23 cellular contexts compared by ENCODE assay signal in the genomic region with DNA sequence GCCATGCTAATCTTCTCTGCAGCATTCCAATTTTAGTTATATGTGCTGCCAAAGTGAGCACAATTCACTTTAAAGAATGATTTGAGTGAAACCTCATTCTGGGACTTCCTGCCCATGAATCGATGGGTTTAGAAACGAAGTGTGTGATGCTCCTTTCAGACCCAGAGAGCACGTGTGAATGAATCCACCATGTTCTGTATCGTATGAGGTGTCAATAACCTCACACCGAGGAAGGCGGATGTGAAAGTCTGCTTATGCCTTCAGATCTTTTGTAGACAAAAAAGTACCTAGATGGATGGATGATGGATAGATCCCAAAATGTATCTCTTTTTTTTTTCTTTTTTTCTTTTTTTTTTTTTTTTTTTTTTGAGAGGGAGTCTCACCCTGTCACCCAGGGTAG. TPM values are rescaled to one million over a fixed set of nuclear protein-coding genes. Genes with fewer than 3 reads are reported as not detected.
DNase-seq lines count a peak whose midpoint lies in the region; ATAC-seq and TF ChIP-seq lines count a peak whose summit lies in the region.
"Had no signal": no experiment of that assay in that cellular context is flagged by ENCODE, and none has a peak within 500 bp of the region (broad histone marks: within the 10 kb centered on the region; RNA-seq: fewer than 3 reads in every experiment).

No MANE protein-coding gene starts in this region.

- no peaks in the 10 kb centered on the region for H3K27me3 ChIP-seq in DND-41 (ENCODE audit: insufficient read depth, low read length, poor library complexity)
- no peaks in the 10 kb centered on the region for H3K27me3 ChIP-seq in ascending aorta

- H3K4me2 ChIP-seq in DND-41 (ENCODE audit: insufficient read depth, low read length), result no peak overlapping the region

- no peak overlapping the region for H2AFZ ChIP-seq in DND-41 (ENCODE audit: low read depth, low read length)

- CTCF ChIA-PET in activated CD8-positive, alpha-beta T cell treated with anti-CD3 and anti-CD28 coated beads for 36 hours (lab: Charles Lee), result interaction anchor here (1.8 kb wide), 1 partner anchor 8 kb away, joined by 4 read pairs; no protein-coding TSS in a partner anchor

- POLR2A ChIA-PET in activated CD8-positive, alpha-beta T cell treated with anti-CD3 and anti-CD28 coated beads for 36 hours (lab: Charles Lee), result interaction anchor here (2.0 to 8.2 kb wide), 3 partner anchors 7 to 19 kb away, joined by 8 to 91 read pairs (median 31); a partner anchor contains a TSS

- TF ChIP-seq CTCF in DND-41 (IDR thresholded peaks at IDR 0.05; ENCODE audit: borderline replicate concordance, extremely low read depth, low read length, poor library complexity, severe bottlenecking), result no peak
- no peak for TF ChIP-seq CTCF in activated CD8-positive, alpha-beta T cell treated with anti-CD3 and anti-CD28 coated beads for 36 hours (IDR thresholded peaks at IDR 0.05)
- TF ChIP-seq CTCF in ascending aorta (IDR thresholded peaks at IDR 0.05), result no peak

- H4K20me1 ChIP-seq in DND-41 (ENCODE audit: insufficient read depth, low read length), result no peaks in the 10 kb centered on the region

- H3K79me2 ChIP-seq in DND-41 (ENCODE audit: insufficient read depth, low read length), result peaks cover 28% of the 10 kb centered on the region

- H3K4me1 Mint-ChIP-seq in activated CD4-positive, alpha-beta T cell treated with anti-CD3 and anti-CD28 coated beads, Interleukin-2, amount 10 ng/mL, durations not matched to agents 24 days and 14 days, result peaks cover 76% of the 10 kb centered on the region
- peaks cover 67% of the 10 kb centered on the region for H3K4me1 Mint-ChIP-seq in activated CD8-positive, alpha-beta T cell treated with anti-CD3 and anti-CD28 coated beads for 36 hours (ENCODE audit: low read depth)
- H3K4me1 Mint-ChIP-seq: mesothelial cell of epicardium had no signal

- H3K9me3 ChIP-seq in DND-41 (ENCODE audit: insufficient read depth, low read length, severe bottlenecking), result peaks cover 2% of the 10 kb centered on the region
- H3K9me3 ChIP-seq in ascending aorta, result no peaks in the 10 kb centered on the region

- no peak for ATAC-seq in DND-41 (ENCODE audit: insufficient read depth, low read depth)
- ATAC-seq in activated CD8-positive, alpha-beta T cell treated with anti-CD3 and anti-CD28 coated beads for 36 hours, result peak; percentile 20
- ATAC-seq in HG03565 (IDR thresholded peaks at IDR 0.05; ENCODE audit: unreplicated experiment), result no peak
- ATAC-seq in sciatic nerve, result no peak
- ATAC-seq: esophagus mucosa, left cardiac atrium had no signal

- no peaks in the 10 kb centered on the region for H3K27me3 Mint-ChIP-seq in activated CD4-positive, alpha-beta T cell treated with anti-CD3 and anti-CD28 coated beads, Interleukin-2, amount 10 ng/mL, durations not matched to agents 24 days and 14 days
- no peaks in the 10 kb centered on the region for H3K27me3 Mint-ChIP-seq in activated CD8-positive, alpha-beta T cell treated with anti-CD3 and anti-CD28 coated beads for 36 hours

- peaks cover 51% of the 10 kb centered on the region for H3K4me1 ChIP-seq in DND-41 (ENCODE audit: insufficient read depth, low read length)
- H3K4me1 ChIP-seq in ascending aorta, result no peaks in the 10 kb centered on the region

- peak overlapping the region; percentile 91 for H3K27ac Mint-ChIP-seq in activated CD4-positive, alpha-beta T cell treated with anti-CD3 and anti-CD28 coated beads, Interleukin-2, amount 10 ng/mL, durations not matched to agents 24 days and 14 days
- peak overlapping the region; percentile 90 for H3K27ac Mint-ChIP-seq in activated CD8-positive, alpha-beta T cell treated with anti-CD3 and anti-CD28 coated beads for 36 hours
- H3K27ac Mint-ChIP-seq: mesothelial cell of epicardium had no signal

- DNase-seq in activated CD4-positive, alpha-beta T cell treated with anti-CD3 and anti-CD28 coated beads, Interleukin-2, amount 10 ng/mL, durations not matched to agents 24 days and 14 days, result peak; percentile 82
- no peak for DNase-seq in activated CD4-positive, alpha-beta T cell treated with anti-CD3 and anti-CD28 coated beads for 4 hours
- DNase-seq in DND-41 (no peak), ascending aorta (ENCODE audit: low spot score in 2 of 2) (no peak), sciatic nerve (ENCODE audit: low spot score) (no peak)
- DNase-seq in activated CD8-positive, alpha-beta T cell treated with anti-CD3 and anti-CD28 coated beads for 36 hours, result peak; percentile 76
- DNase-seq in effector CD4-positive, alpha-beta T cell, result peak; percentile 24
- DNase-seq: C1 segment of cervical spinal cord; DMS153; IMR-90; left cardiac atrium; NCI-H1930; NCI-H446 treated with DMSO at 0.1 percent for 48 hours; NK-92 treated with Interleukin-12 subunit alpha and Interleukin-12 subunit beta, amount 100 ng/mL, for 24 hours; trophoblast cell had no signal

- intact Hi-C loops in activated CD4-positive, alpha-beta T cell treated with anti-CD3 and anti-CD28 coated beads, Interleukin-2, amount 10 ng/mL, durations not matched to agents 24 days and 14 days (cut with micrococcal nuclease), result loop anchor here (5.0 kb wide), 4 partner anchors 110 to 415 kb away; no protein-coding TSS in a partner anchor
- intact Hi-C loops in activated CD8-positive, alpha-beta T cell treated with anti-CD3 and anti-CD28 coated beads for 36 hours (cut with micrococcal nuclease), result no loop called here
- intact Hi-C loops in ascending aorta (cut with DNase I) (no loop called here), sciatic nerve (cut with DNase I) (no loop called here)

- no peak overlapping the region for H3K9ac ChIP-seq in DND-41 (ENCODE audit: low read depth, low read length)

- peaks cover 15% of the 10 kb centered on the region for H3K9me3 Mint-ChIP-seq in activated CD4-positive, alpha-beta T cell treated with anti-CD3 and anti-CD28 coated beads, Interleukin-2, amount 10 ng/mL, durations not matched to agents 24 days and 14 days
- H3K9me3 Mint-ChIP-seq in activated CD8-positive, alpha-beta T cell treated with anti-CD3 and anti-CD28 coated beads for 36 hours, result peaks cover 11% of the 10 kb centered on the region

- H3K4me3 ChIP-seq in DND-41 (ENCODE audit: low read depth in 1 of 2, low read length in 2 of 2), result no peak overlapping the region
- H3K4me3 ChIP-seq in ascending aorta, result no peak overlapping the region

- H3K36me3 ChIP-seq in DND-41 (ENCODE audit: insufficient read depth, low read length) (peaks cover 93% of the 10 kb centered on the region), ascending aorta (no peaks in the 10 kb centered on the region)

- H3K27ac ChIP-seq in DND-41 (ENCODE audit: low read length) (peak overlapping the region; percentile 28; the same call in 1 of the 2 replicates), ascending aorta (no peak overlapping the region)

- peaks cover 91% of the 10 kb centered on the region for H3K36me3 Mint-ChIP-seq in activated CD4-positive, alpha-beta T cell treated with anti-CD3 and anti-CD28 coated beads, Interleukin-2, amount 10 ng/mL, durations not matched to agents 24 days and 14 days (ENCODE audit: low read depth)
- H3K36me3 Mint-ChIP-seq in activated CD8-positive, alpha-beta T cell treated with anti-CD3 and anti-CD28 coated beads for 36 hours (ENCODE audit: low read depth), result peaks cover 62% of the 10 kb centered on the region
- H3K36me3 Mint-ChIP-seq: mesothelial cell of epicardium had no signal

- H3K4me3 Mint-ChIP-seq in activated CD4-positive, alpha-beta T cell treated with anti-CD3 and anti-CD28 coated beads, Interleukin-2, amount 10 ng/mL, durations not matched to agents 24 days and 14 days, result peak overlapping the region; percentile 78
- H3K4me3 Mint-ChIP-seq in activated CD8-positive, alpha-beta T cell treated with anti-CD3 and anti-CD28 coated beads for 36 hours, result peak overlapping the region; percentile 33
- H3K4me3 Mint-ChIP-seq: mesothelial cell of epicardium had no signal

RNA-seq across cellular contexts. Expression of a gene that starts 13.8 kb away (rescaled TPM):
- 61.4 and 65.7 TPM in 2 replicates for total RNA-seq in activated CD4-positive, alpha-beta T cell treated with anti-CD3 and anti-CD28 coated beads, Interleukin-2, amount 10 ng/mL, durations not matched to agents 24 days and 14 days
- total RNA-seq in activated CD8-positive, alpha-beta T cell treated with anti-CD3 and anti-CD28 coated beads for 36 hours, result 10 to 100 TPM; 48.7 to 52.9 TPM
- 0.75 TPM for total RNA-seq in ascending aorta
- 0.71 TPM for total RNA-seq in sciatic nerve
- total RNA-seq: bronchial epithelial cell, H1, IMR-90, mesothelial cell of epicardium, pulmonary artery endothelial cell, RPMI7951 had no signal

RNA-seq across cellular contexts. Expression of a gene that starts 21.7 kb away (rescaled TPM):
- total RNA-seq in activated CD4-positive, alpha-beta T cell treated with anti-CD3 and anti-CD28 coated beads, Interleukin-2, amount 10 ng/mL, durations not matched to agents 24 days and 14 days, result 56.9 and 58.7 TPM in 2 replicates
- total RNA-seq in activated CD8-positive, alpha-beta T cell treated with anti-CD3 and anti-CD28 coated beads for 36 hours, result 100 to 1,000 TPM; 123 to 134 TPM
- not detected for total RNA-seq in ascending aorta
- not detected for total RNA-seq in sciatic nerve
- total RNA-seq: H1, IMR-90, mesothelial cell of epicardium, pulmonary artery endothelial cell, RPMI7951 had no signal

RNA-seq across cellular contexts. Expression of a gene that starts 51.2 kb away (rescaled TPM):
- total RNA-seq in activated CD4-positive, alpha-beta T cell treated with anti-CD3 and anti-CD28 coated beads, Interleukin-2, amount 10 ng/mL, durations not matched to agents 24 days and 14 days, result not detected in 2 replicates
- total RNA-seq in activated CD8-positive, alpha-beta T cell treated with anti-CD3 and anti-CD28 coated beads for 36 hours, result 1 to 10 TPM in 1 of 2 experiments, not detected in 1; 1.1 TPM
- total RNA-seq in ascending aorta (not detected), sciatic nerve (not detected)
- total RNA-seq: activated CD8-positive, alpha-beta memory T cell treated with anti-CD3 and anti-CD28 coated beads for 36 hours; bronchial epithelial cell; esophagus mucosa; H1; IMR-90; left cardiac atrium; mesothelial cell of epicardium; pulmonary artery endothelial cell; RPMI7951 had no signal

Comparison
In these comparisons a context has a peak if more than half of its experiments do, and no peak if none do; other contexts are left out.
1. DNase-seq: peak in activated CD4-positive, alpha-beta T cell treated with anti-CD3 and anti-CD28 coated beads, Interleukin-2, amount 10 ng/mL, durations not matched to agents 24 days and 14 days (single experiment), activated CD8-positive, alpha-beta T cell treated with anti-CD3 and anti-CD28 coated beads for 36 hours (single experiment) and effector CD4-positive, alpha-beta T cell (single experiment); none in activated CD4-positive, alpha-beta T cell treated with anti-CD3 and anti-CD28 coated beads for 4 hours (0 of 2), DND-41 (single experiment), ascending aorta (0 of 2) and sciatic nerve (single experiment).
2. RNA of a gene that starts 13.8 kb away (total RNA-seq): 61.4 to 65.7 TPM in activated CD4-positive, alpha-beta T cell treated with anti-CD3 and anti-CD28 coated beads, Interleukin-2, amount 10 ng/mL, durations not matched to agents 24 days and 14 days and 48.7 to 52.9 TPM in activated CD8-positive, alpha-beta T cell treated with anti-CD3 and anti-CD28 coated beads for 36 hours; 0.75 TPM in ascending aorta (single experiment) and 0.71 TPM in sciatic nerve (single experiment); every median in the first group is over 10 times any median in the second.
3. RNA of a gene that starts 21.7 kb away (total RNA-seq): 123 to 134 TPM in activated CD8-positive, alpha-beta T cell treated with anti-CD3 and anti-CD28 coated beads for 36 hours and 56.9 to 58.7 TPM in activated CD4-positive, alpha-beta T cell treated with anti-CD3 and anti-CD28 coated beads, Interleukin-2, amount 10 ng/mL, durations not matched to agents 24 days and 14 days; not detected in sciatic nerve (single experiment) and not detected in ascending aorta (single experiment); every median in the first group is over 10 times any median in the second.